21 cellular contexts compared by ENCODE assay signal in the genomic region with DNA sequence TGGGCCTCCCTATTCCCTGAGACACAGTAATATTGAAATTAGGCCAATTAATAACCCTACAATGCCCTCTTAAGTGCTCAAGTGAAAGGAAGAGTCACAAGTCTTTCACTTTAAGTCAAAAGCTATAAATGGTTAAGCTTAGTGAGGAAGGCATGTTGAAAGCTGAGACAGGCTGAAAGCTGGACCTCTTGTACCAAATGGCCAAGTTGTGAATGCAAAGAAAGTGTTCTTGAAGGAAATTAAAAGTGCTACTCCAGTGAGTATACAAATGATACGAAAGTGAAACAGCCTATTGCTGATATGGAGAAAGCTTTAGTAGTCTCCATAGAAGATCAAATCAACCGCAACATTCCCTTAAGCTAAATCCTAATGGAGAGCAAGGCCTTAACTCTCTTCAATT.
"Had no signal": no experiment of that assay in that cellular context is flagged by ENCODE, and none has a peak within 500 bp of the region (broad histone marks: within the 10 kb centered on the region; RNA-seq: fewer than 3 reads in every experiment).

No MANE protein-coding gene starts in this region.

- DNase-seq: dorsolateral prefrontal cortex; effector CD4-positive, alpha-beta T cell; head of caudate nucleus; mesenchymal stem cell; mucosa of descending colon; naive B cell; right lobe of liver; stimulated activated CD4-positive, alpha-beta T cell treated with anti-CD3 and anti-CD28 coated beads, Interleukin-12 subunit alpha, Interleukin-12 subunit beta, amount 100 ng/mL, for 4 hours; stimulated activated CD4-positive, alpha-beta T cell treated with anti-CD3 and anti-CD28 coated beads, Interleukin-1b, Interleukin-23, amount 100 ng/mL, for 48 hours; stimulated activated CD4-positive, alpha-beta T cell treated with anti-CD3 and anti-CD28 coated beads, Interleukin-4, amount 100 ng/mL, for 1 hour; stimulated activated naive CD4-positive, alpha-beta T cell treated with Interleukin-2 at 50 U/mL for 16 hours; stomach; thyroid gland; trophoblast cell had no signal

- H3K27ac ChIP-seq: dorsolateral prefrontal cortex, neural progenitor cell, parathyroid adenoma, right lobe of liver, stomach, thyroid gland, vagina had no signal

- H3K4me1 ChIP-seq: neural progenitor cell, parathyroid adenoma, right lobe of liver, stomach, vagina had no signal

- ATAC-seq: left lobe of liver; mucosa of descending colon; natural killer cell treated with Interleukin-12 subunit alpha and Interleukin-12 subunit beta and Interleukin-15 and Interleukin-18, amount 100 ng/mL, for 72 hours; right lobe of liver; stimulated activated effector memory CD8-positive, alpha-beta T cell treated with anti-CD3 and anti-CD28 coated beads, Interleukin-12 subunit alpha, Interleukin-12 subunit beta, amount 100 ng/mL, for 72 hours had no signal

- H3K27me3 ChIP-seq: dorsolateral prefrontal cortex, neural progenitor cell, right lobe of liver, stomach, thyroid gland, vagina had no signal

- H3K36me3 ChIP-seq: neural progenitor cell, right lobe of liver, stomach, thyroid gland, vagina had no signal

- H3K4me3 ChIP-seq: dorsolateral prefrontal cortex, mucosa of descending colon, neural progenitor cell, right lobe of liver, smooth muscle cell, stomach, thyroid gland, vagina had no signal

- H3K9me3 ChIP-seq: mucosa of descending colon, right lobe of liver, thyroid gland, vagina had no signal
